ENCODE assay signal across 7 cellular contexts in genomic region chr9:128439273-128439672, GRCh38.
"Had no signal": no experiment of that assay in that cellular context is flagged by ENCODE, and none has a peak within 500 bp of the region (broad histone marks: within the 10 kb centered on the region; RNA-seq: fewer than 3 reads in every experiment).

No MANE protein-coding gene starts in this region.

- H3K9me3 ChIP-seq: ascending aorta, gastrocnemius medialis, thyroid gland, uterus had no signal

- H3K27ac ChIP-seq: ascending aorta, gastrocnemius medialis, parathyroid adenoma, thyroid gland, uterus had no signal

- H3K27me3 Mint-ChIP-seq: activated CD8-positive, alpha-beta T cell treated with anti-CD3 and anti-CD28 coated beads for 36 hours had no signal

- H3K4me3 Mint-ChIP-seq: activated CD8-positive, alpha-beta T cell treated with anti-CD3 and anti-CD28 coated beads for 36 hours; activated T-cell treated with anti-CD3 and anti-CD28 coated beads, Interleukin-2, amount 50 U/mL, for 72 hours had no signal

- H3K27me3 ChIP-seq: ascending aorta, gastrocnemius medialis, thyroid gland, uterus had no signal

- H3K36me3 ChIP-seq: gastrocnemius medialis, thyroid gland, uterus had no signal

- H2AFZ ChIP-seq: parathyroid adenoma had no signal

- H3K4me1 ChIP-seq: gastrocnemius medialis, parathyroid adenoma, thyroid gland, uterus had no signal

- H3K9ac ChIP-seq: parathyroid adenoma had no signal

- H3K27ac Mint-ChIP-seq: activated CD8-positive, alpha-beta T cell treated with anti-CD3 and anti-CD28 coated beads for 36 hours; activated T-cell treated with anti-CD3 and anti-CD28 coated beads, Interleukin-2, amount 50 U/mL, for 72 hours had no signal

- H3K9me3 Mint-ChIP-seq: activated CD8-positive, alpha-beta T cell treated with anti-CD3 and anti-CD28 coated beads for 36 hours; activated T-cell treated with anti-CD3 and anti-CD28 coated beads, Interleukin-2, amount 50 U/mL, for 72 hours had no signal

- H3K4me3 ChIP-seq: ascending aorta, gastrocnemius medialis, thyroid gland, uterus had no signal

- H3K79me2 ChIP-seq: parathyroid adenoma had no signal
